ENCODE assay signal across 8 cellular contexts in the genomic region with DNA sequence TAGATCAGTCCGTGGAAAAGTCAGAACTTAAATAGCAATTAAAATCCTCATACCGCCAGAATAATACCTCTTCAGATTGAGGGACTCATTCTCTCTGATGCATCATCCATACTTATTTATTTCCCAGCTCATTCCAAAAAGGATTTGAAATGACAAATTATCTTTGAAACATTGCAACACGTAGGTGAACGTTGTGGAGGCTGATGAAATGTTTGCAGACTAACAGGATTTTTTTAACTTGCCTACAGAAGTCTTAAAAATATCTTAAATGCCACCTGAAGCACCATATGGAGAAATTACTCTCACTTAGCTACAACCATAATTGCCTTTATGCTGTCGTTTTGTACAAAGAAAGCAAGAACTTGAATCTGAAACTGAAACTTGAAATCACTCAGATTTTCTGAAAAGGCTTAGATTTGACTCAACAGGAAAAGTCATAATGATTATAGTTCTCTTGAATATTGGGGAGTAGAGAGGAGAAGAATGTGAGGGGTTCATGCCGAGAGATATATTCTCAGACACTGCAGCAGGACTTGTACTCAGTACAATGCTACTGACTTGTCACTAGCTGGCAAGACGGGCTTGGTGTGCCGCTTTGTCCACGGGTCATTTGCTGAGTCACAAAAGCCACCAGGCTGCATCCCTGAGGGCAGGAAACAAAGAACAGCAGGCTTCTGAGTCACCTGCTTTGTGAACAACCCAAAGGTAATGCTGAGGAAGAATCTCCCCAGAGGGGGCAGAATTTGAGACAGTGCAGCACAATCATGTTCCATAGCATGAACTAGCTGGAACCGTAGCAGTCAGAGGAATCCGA. TPM values are rescaled to one million over a fixed set of nuclear protein-coding genes. Genes with fewer than 3 reads are reported as not detected.
DNase-seq lines count a peak whose midpoint lies in the region; ATAC-seq, FAIRE-seq and TF ChIP-seq lines count a peak whose summit lies in the region.

No MANE protein-coding gene starts in this region.

- 0 out of 2 replicates have a peak, but pooled peaks have one; percentile 21 for TF ChIP-seq RAD21 in Ishikawa (IDR thresholded peaks at IDR 0.05; ENCODE audit: low read depth)
- no peak for TF ChIP-seq RAD21 in GM12878 (IDR thresholded peaks at IDR 0.05; ENCODE audit: insufficient read depth, low read depth, low read length)

- CTCF ChIA-PET in GM12878 (lab: Yijun Ruan, JAX): interaction anchor here (0.6 to 3.2 kb wide), 4 partner anchors 13 to 91 kb away, joined by 3 to 23 read pairs (median 4); no protein-coding TSS in a partner anchor

- peak overlapping the region; percentile 67 for H3K4me2 ChIP-seq in GM12878 (ENCODE audit: control insufficient read depth, insufficient read depth)

- SMC1A ChIA-PET in GM12878 (lab: Charles Lee; ENCODE audit: uncharacterized antibody, unreplicated experiment): interaction anchor here (0.8 to 1.3 kb wide), 3 partner anchors 10 to 38 kb away, joined by 3 read pairs; no protein-coding TSS in a partner anchor

- intact Hi-C loops in GM12878 (cut with micrococcal nuclease; ENCODE audit: unreplicated experiment): loop anchor here (5.0 kb wide), 2 partner anchors 39 to 59 kb away; no protein-coding TSS in a partner anchor

- 14% methylated on average over 11 of the region's 11 CpGs for WGBS in GM12878 (ENCODE audit: insufficient coverage, insufficient replicate concordance, low lambda C conversion rate, missing lambda C conversion rate)

- H3K79me2 ChIP-seq in GM12878 (ENCODE audit: control insufficient read depth, insufficient read depth, low read length): no peaks in the 10 kb centered on the region

- H3K27ac ChIP-seq in GM12878 (ENCODE audit: control insufficient read depth, insufficient read depth): 0 out of 2 replicates have a peak overlapping the region, but pooled peaks have one; percentile 9

- peak; percentile 85 for FAIRE-seq in GM12878 (lab: Jason Lieb, UNC)

- peaks cover 0 to 6% of the 10 kb centered on the region in 2 experiments; a peak in 2 of 4 replicates for H3K27me3 ChIP-seq in GM12878 (replicated peaks in 1 of 2; ENCODE audit: control insufficient read depth in 2 of 2, insufficient read depth in 2 of 2, low read length in 1 of 2)

- no peak overlapping the region for H3K9ac ChIP-seq in GM12878 (ENCODE audit: control insufficient read depth, insufficient read depth, low read length)

- peak; percentile 72 for TF ChIP-seq EP300 in Ishikawa (IDR thresholded peaks at IDR 0.05; ENCODE audit: borderline replicate concordance)
- peak in 1 of 2 experiments; percentile 39; a peak in 1 of 4 replicates for TF ChIP-seq EP300 in GM12878 (IDR thresholded peaks at IDR 0.05; ENCODE audit: borderline replicate concordance in 1 of 2, control insufficient read depth in 1 of 2, low read depth in 2 of 2, low read length in 2 of 2)

- POLR2A ChIA-PET in GM12878 (lab: Charles Lee): no interaction called here

- no peak overlapping the region for H3K4me3 ChIP-seq in GM12878

- in situ Hi-C loops in GM12878 (cut with MboI): no loop called here

- no TSS peak for BruUV-seq in GM12878 (replicated peaks; lab: Mats Ljungman, UMichigan)

- peak; percentile 34 for DNase-seq in GDM1 (lab: John Stamatoyannopoulos, UW)
- DNase-seq in T-helper 2 cell: peak in 3 of 5 experiments; percentile 9 to 79 (median 34)
- peak; percentile 68 for DNase-seq in GM12878 (ENCODE audit: low read depth, low spot score)
- peak; percentile 97 for DNase-seq in kidney tubule cell (ENCODE audit: low spot score)
- peak; percentile 30 to 53 (median 46) for DNase-seq in stimulated activated CD4-positive, alpha-beta T cell treated with anti-CD3 and anti-CD28 coated beads, TNF-alpha, amount 100 ng/mL, for 24 hours (ENCODE audit: low read depth in 3 of 3)
- no peak for DNase-seq in NCI-H1048 (lab: John Stamatoyannopoulos, UW)

- peak in 2 of 3 experiments; percentile 14 to 33; a peak in 3 of 6 replicates for TF ChIP-seq CTCF in GM12878 (IDR thresholded peaks at IDR 0.05 in 2 of 3, conservative IDR thresholded peaks at IDR 0.05 in 1 of 3; ENCODE audit: control insufficient read depth in 2 of 3, extremely low read depth in 1 of 3, insufficient read depth in 1 of 3, low read depth in 3 of 3, low read length in 3 of 3)

- no peak overlapping the region for H2AFZ ChIP-seq in GM12878 (ENCODE audit: control insufficient read depth, low read depth, low read length)

- no peaks in the 10 kb centered on the region; the same call in 2 of the 3 replicates for H3K9me3 ChIP-seq in GM12878 (replicated peaks; ENCODE audit: control insufficient read depth, insufficient read depth, low read length)

- ATAC-seq in GM21619 (IDR thresholded peaks at IDR 0.05; ENCODE audit: unreplicated experiment) (peak; percentile 79), GM12878 (peak; percentile 91)

- no peaks in the 10 kb centered on the region for H3K36me3 ChIP-seq in GM12878 (ENCODE audit: control insufficient read depth in 2 of 2, insufficient read depth in 2 of 2, low read length in 1 of 2)

- no peaks in the 10 kb centered on the region for H4K20me1 ChIP-seq in GM12878 (ENCODE audit: control insufficient read depth, insufficient read depth)

- RAD21 ChIA-PET in GM12878 (lab: Charles Lee; ENCODE audit: unreplicated experiment): interaction anchor here (0.8 to 1.2 kb wide), 2 partner anchors 12 to 14 kb away, joined by 3 to 4 read pairs; no protein-coding TSS in a partner anchor

- no peak for TF ChIP-seq POLR2A in GM12878 (IDR thresholded peaks at IDR 0.05; ENCODE audit: low read depth, low read length)

- peaks cover 10% of the 10 kb centered on the region for H3K4me1 ChIP-seq in GM12878 (ENCODE audit: control insufficient read depth, insufficient read depth, low read length)

TF ChIP-seq in Ishikawa, 13 proteins besides CTCF, POLR2A, EP300 and RAD21:
- TF ChIP-seq TEAD4 (IDR thresholded peaks at IDR 0.05) (peak; percentile 48), ZBTB7A (IDR thresholded peaks at IDR 0.05; ENCODE audit: low read depth) (no peak), CEBPB (IDR thresholded peaks at IDR 0.05) (no peak), USF1 (IDR thresholded peaks at IDR 0.05) (peak; percentile 41), NFIC (IDR thresholded peaks at IDR 0.05) (peak; percentile 49; the same call in 1 of the 2 replicates), YY1 (IDR thresholded peaks at IDR 0.05; ENCODE audit: low read depth) (0 out of 2 replicates have a peak, but pooled peaks have one; percentile 36), MAX (IDR thresholded peaks at IDR 0.05) (peak; percentile 61), TCF12 (IDR thresholded peaks at IDR 0.05; ENCODE audit: low read depth) (peak; percentile 85)

TF ChIP-seq in GM12878, 131 proteins besides CTCF, POLR2A, EP300 and RAD21 (continues in another document):
- TF ChIP-seq NFIC (IDR thresholded peaks at IDR 0.05; ENCODE audit: low read depth, low read length) (peak; percentile 56; the same call in 1 of the 2 replicates), JUNB (IDR thresholded peaks at IDR 0.05) (peak; percentile 81), ZNF217 (IDR thresholded peaks at IDR 0.05) (peak; percentile 66; the same call in 1 of the 2 replicates), MTA2 (IDR thresholded peaks at IDR 0.05; ENCODE audit: low read depth) (peak; percentile 61; the same call in 1 of the 2 replicates), BACH1 (IDR thresholded peaks at IDR 0.05; ENCODE audit: borderline replicate concordance) (peak; percentile 48; the same call in 1 of the 2 replicates), RUNX3 (IDR thresholded peaks at IDR 0.05; ENCODE audit: low read length) (peak; percentile 34; the same call in 1 of the 2 replicates), POLR2AphosphoS5 (IDR thresholded peaks at IDR 0.05; ENCODE audit: low read length) (no peak), CBX5 (IDR thresholded peaks at IDR 0.05; ENCODE audit: low read depth) (peak; percentile 74; the same call in 1 of the 2 replicates), PAX5 (IDR thresholded peaks at IDR 0.05; ENCODE audit: borderline replicate concordance, low read depth, low read length) (peak; percentile 54; the same call in 1 of the 2 replicates)
- TF ChIP-seq, protein P1, sequence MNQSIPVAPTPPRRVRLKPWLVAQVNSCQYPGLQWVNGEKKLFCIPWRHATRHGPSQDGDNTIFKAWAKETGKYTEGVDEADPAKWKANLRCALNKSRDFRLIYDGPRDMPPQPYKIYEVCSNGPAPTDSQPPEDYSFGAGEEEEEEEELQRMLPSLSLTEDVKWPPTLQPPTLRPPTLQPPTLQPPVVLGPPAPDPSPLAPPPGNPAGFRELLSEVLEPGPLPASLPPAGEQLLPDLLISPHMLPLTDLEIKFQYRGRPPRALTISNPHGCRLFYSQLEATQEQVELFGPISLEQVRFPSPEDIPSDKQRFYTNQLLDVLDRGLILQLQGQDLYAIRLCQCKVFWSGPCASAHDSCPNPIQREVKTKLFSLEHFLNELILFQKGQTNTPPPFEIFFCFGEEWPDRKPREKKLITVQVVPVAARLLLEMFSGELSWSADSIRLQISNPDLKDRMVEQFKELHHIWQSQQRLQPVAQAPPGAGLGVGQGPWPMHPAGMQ (IDR thresholded peaks at IDR 0.05; ENCODE audit: borderline replicate concordance): no peak

RNA-seq across cellular contexts. Expression of gene FMN1, which starts 7.1 kb away (rescaled TPM):
- 11.1 and 13.2 TPM in 2 replicates for total RNA-seq in GM12878 (2013; cell fraction: nucleolus; rRNA removed)
- total RNA-seq in GM12878 (2014; rRNA removed): 0.06 and 0.11 TPM in 2 replicates
- total RNA-seq in GM12878 (2014; rRNA removed; fragmentation: Illumina TruSeq; extraction: Trizol): 0.05 and 0.09 TPM in 2 replicates
- 0.05 TPM in 2 replicates for total RNA-seq in GM12878 (2021)
- 0.38 TPM for polyA plus RNA-seq in GM12878 (2011; ENCODE audit: low read depth)
- 0.12 and 0.16 TPM in 2 replicates for polyA plus RNA-seq in GM12878 (2011; rRNA removed)
- polyA plus RNA-seq in GM12878 (2011; cell fraction: cytosol; rRNA removed): 0.01 TPM in 1 of 2 replicates, not detected in the other
- 0.07 and 0.19 TPM in 2 replicates for polyA plus RNA-seq in GM12878 (2011; cell fraction: nucleus; rRNA removed)
- 0.13 and 0.24 TPM in 2 replicates for polyA plus RNA-seq in GM12878 (2012)
- polyA plus RNA-seq in GM12878 (2014; fragmentation: Illumina TruSeq; extraction: Trizol): 0.07 TPM in 1 of 2 replicates, not detected in the other
- polyA plus RNA-seq in GM12878 (2014; fragmentation: Nextera tagmentation; extraction: Ambion mirVana): not detected
- 0.01 and 0.08 TPM in 2 replicates for polyA plus RNA-seq in GM12878 (2014; rRNA removed)
- polyA plus RNA-seq in GM12878 (2016; fragmentation: Nextera tagmentation; extraction: Ambion mirVana): not detected
- polyA minus RNA-seq in GM12878 (2011; rRNA and poly(A)+ RNA removed): 0.37 and 0.93 TPM in 2 replicates
- polyA minus RNA-seq in GM12878 (2011; cell fraction: cytosol; rRNA and poly(A)+ RNA removed): not detected in 2 replicates
- polyA minus RNA-seq in GM12878 (2011; cell fraction: nucleus; rRNA and poly(A)+ RNA removed): 0.10 and 0.36 TPM in 2 replicates
